ENCODE assay signal across 1 cellular context in the genomic region with DNA sequence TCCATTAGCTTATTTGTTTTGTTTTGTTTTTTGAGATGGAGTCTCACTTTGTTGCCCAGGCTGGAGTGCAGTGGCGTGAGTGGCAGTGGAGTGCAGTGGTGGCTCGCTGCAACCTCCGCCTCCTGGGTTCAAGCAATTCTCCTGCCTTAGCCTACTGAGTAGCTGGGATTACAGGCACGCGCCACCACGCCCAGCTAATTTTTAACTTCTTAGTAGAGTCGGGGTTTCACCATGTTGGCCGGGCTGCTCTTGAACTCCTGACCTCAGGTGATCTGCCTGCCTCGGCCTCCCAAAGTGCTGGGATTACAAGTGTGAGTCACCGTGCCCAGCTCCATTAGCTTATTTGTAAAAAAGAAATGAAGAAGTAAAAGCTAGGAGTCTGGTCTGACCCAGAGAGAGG.
A peak's percentile ranks its signal among the peaks of the same experiment; 100 is the strongest.
TF ChIP-seq lines count a peak whose summit lies in the region.

No MANE protein-coding gene starts in this region.

TF ChIP-seq in HCT116, 20 proteins besides CTCF, POLR2A, EP300 and RAD21:
- TF ChIP-seq CBX3 (IDR thresholded peaks at IDR 0.05; ENCODE audit: low read depth) = 0 out of 2 replicates have a peak, but pooled peaks have one; percentile 14
